ENCODE assay signal across 15 cellular contexts in the genomic region with DNA sequence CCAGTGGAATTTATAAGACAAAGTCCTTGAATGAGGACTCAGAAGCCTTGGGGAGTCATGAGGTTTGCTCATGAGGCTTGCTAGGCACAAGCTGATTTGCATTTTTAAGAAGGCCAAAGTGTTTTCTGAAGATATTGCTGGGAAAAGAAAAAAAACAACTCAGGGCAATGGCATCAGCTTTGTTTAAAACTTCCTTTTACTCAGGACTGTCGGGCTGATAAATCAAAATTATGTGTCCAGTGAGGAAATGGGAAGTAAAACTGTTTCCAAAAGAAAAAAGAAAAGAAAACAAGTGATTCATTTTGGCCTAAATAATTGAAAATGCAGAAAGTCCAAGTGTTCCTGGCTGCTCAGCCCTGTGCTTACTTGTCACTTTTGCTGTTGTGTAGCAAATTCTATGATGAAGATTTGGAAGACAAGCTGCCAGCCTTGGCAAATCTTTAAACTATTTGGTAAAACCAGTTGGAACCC.
DNase-seq lines count a peak whose midpoint lies in the region; ATAC-seq, FAIRE-seq and TF ChIP-seq lines count a peak whose summit lies in the region.
"Had no signal": no experiment of that assay in that cellular context is flagged by ENCODE, and none has a peak within 500 bp of the region (broad histone marks: within the 10 kb centered on the region; RNA-seq: fewer than 3 reads in every experiment).

No MANE protein-coding gene starts in this region.

- FAIRE-seq in endometrium (lab: Jason Lieb, UNC) = peak; percentile 37
- FAIRE-seq in GM19239 (lab: Jason Lieb, UNC) = no peak
- FAIRE-seq: urothelium cell line had no signal

- H3K27ac ChIP-seq in left lung (peak overlapping the region in 1 of 2 donors; percentile 9), subcutaneous abdominal adipose tissue (ENCODE audit: low read depth, low read length) (peak overlapping the region; percentile 38), colonic mucosa (no peak overlapping the region)
- H3K27ac ChIP-seq: HL-60, psoas muscle had no signal

- intact Hi-C loops in left lung (cut with DNase I) (no loop called here), colonic mucosa (cut with DNase I) (no loop called here)

- H3K9ac ChIP-seq in subcutaneous abdominal adipose tissue (ENCODE audit: low read length in 5 of 5) = no peak overlapping the region
- no peak overlapping the region for H3K9ac ChIP-seq in colonic mucosa (ENCODE audit: low read depth in 2 of 2, low read length in 2 of 2)

- H3K4me1 ChIP-seq in left lung (peaks cover 4 to 64% of the 10 kb centered on the region in 2 donors), subcutaneous abdominal adipose tissue (ENCODE audit: control insufficient read depth in 5 of 5, insufficient read depth in 5 of 5, low read length in 5 of 5) (peaks cover 0 to 36% (median 23%) of the 10 kb centered on the region in 5 donors), colonic mucosa (no peaks in the 10 kb centered on the region)

- peak; percentile 22 for ATAC-seq in left lung
- ATAC-seq: HCT116 had no signal

- in situ Hi-C loops in GM13976 (cut with MboI; ENCODE audit: low sequenced_read_pairs, unreplicated experiment) = no loop called here

- H3K27me3 ChIP-seq in left lung (no peaks in the 10 kb centered on the region), subcutaneous abdominal adipose tissue (ENCODE audit: control insufficient read depth in 5 of 5, insufficient read depth in 4 of 5, low read length in 5 of 5) (no peaks in the 10 kb centered on the region), colonic mucosa (no peaks in the 10 kb centered on the region)

- H3K36me3 ChIP-seq in left lung (no peaks in the 10 kb centered on the region), subcutaneous abdominal adipose tissue (ENCODE audit: control insufficient read depth in 5 of 5, insufficient read depth in 5 of 5, low read length in 5 of 5) (no peaks in the 10 kb centered on the region), colonic mucosa (no peaks in the 10 kb centered on the region)

- DNase-seq in GM04504 (ENCODE audit: low read depth) = peak; percentile 47
- no peak for DNase-seq in left lung
- DNase-seq in GM13976 (ENCODE audit: low spot score) = no peak
- DNase-seq in colonic mucosa = no peak
- DNase-seq in GM19239 (ENCODE audit: insufficient read length, low spot score) = no peak
- DNase-seq: NCI-H2029; NCI-H748 treated with DMSO at 0.1 percent for 48 hours; psoas muscle; stimulated activated CD4-positive, alpha-beta T cell treated with anti-CD3 and anti-CD28 coated beads, Interleukin-2, amount 100 ng/mL, for 48 hours; T1000 had no signal

- H3K4me3 ChIP-seq in left lung (no peak overlapping the region), subcutaneous abdominal adipose tissue (ENCODE audit: low read depth in 1 of 5, low read length in 5 of 5) (no peak overlapping the region), colonic mucosa (no peak overlapping the region)
- H3K4me3 ChIP-seq: psoas muscle had no signal

- no peaks in the 10 kb centered on the region for H3K9me3 ChIP-seq in left lung
- no peaks in the 10 kb centered on the region for H3K9me3 ChIP-seq in subcutaneous abdominal adipose tissue (ENCODE audit: control insufficient read depth in 5 of 5, low read length in 5 of 5)
- H3K9me3 ChIP-seq in colonic mucosa = no peaks in the 10 kb centered on the region
- H3K9me3 ChIP-seq: psoas muscle had no signal

- TF ChIP-seq CTCF in left lung (IDR thresholded peaks at IDR 0.05) (no peak), GM13976 (IDR thresholded peaks at IDR 0.05; ENCODE audit: borderline replicate concordance, control extremely low read depth, extremely low read depth, insufficient read depth, missing control alignments) (no peak), colonic mucosa (IDR thresholded peaks at IDR 0.05) (no peak)
